9 cellular contexts compared by ENCODE assay signal in the genomic region with DNA sequence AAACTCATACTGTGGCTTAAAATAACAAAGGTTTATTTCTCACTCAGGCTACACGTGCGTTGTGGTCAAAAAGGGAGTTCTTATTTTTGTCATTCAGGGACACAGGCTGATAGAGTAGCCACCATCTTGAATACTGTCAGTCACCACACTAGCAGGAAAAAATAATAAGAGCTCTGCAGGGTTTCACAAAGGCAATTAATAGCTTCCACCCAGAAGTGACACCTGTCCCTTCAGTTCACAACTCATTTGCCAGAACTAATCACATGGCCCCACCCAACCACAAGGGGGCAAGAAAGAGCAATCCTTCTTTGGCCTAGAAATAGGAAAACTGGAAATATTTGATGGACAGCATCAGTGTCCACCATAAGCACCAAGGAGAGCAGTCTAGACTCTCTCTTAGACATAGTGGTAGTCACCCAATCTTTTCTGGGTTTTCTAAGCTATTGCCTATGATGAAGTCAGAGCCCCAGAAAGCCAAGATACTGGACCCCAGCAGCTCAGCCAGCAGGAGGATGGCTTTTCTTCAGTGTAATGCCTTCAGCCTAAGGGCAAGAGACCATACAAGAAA. TPM values are rescaled to one million over a fixed set of nuclear protein-coding genes. Genes with fewer than 3 reads are reported as not detected.
DNase-seq lines count a peak whose midpoint lies in the region; ATAC-seq and TF ChIP-seq lines count a peak whose summit lies in the region.
"Had no signal": no experiment of that assay in that cellular context is flagged by ENCODE, and none has a peak within 500 bp of the region (broad histone marks: within the 10 kb centered on the region; RNA-seq: fewer than 3 reads in every experiment).

No MANE protein-coding gene starts in this region.

- peak; percentile 78 for TF ChIP-seq CTCF in GM20000 (IDR thresholded peaks at IDR 0.05; ENCODE audit: extremely low read depth, missing control alignments)

- DNase-seq in CD4-positive, CD25-positive, alpha-beta regulatory T cell: peak in 2 of 3 donors; percentile 30 to 44
- DNase-seq in GM20000 (ENCODE audit: low spot score) (peak; percentile 62), NCI-H526 treated with DMSO at 0.1 percent for 48 hours (lab: John Stamatoyannopoulos, UW) (peak; percentile 43), kidney tubule cell (ENCODE audit: low spot score) (peak; percentile 68), NCI-H226 (no peak)
- peak; percentile 65 for DNase-seq in activated naive CD4-positive, alpha-beta T cell treated with anti-CD3 and anti-CD28 coated beads, Interleukin-2, amount 10 ng/mL, durations not matched to agents 7 days and 5 days

- peaks cover 0 to 2% (median 0%) of the 10 kb centered on the region in 7 donors for H3K9me3 Mint-ChIP-seq in CD4-positive, CD25-positive, alpha-beta regulatory T cell
- no peaks in the 10 kb centered on the region for H3K9me3 Mint-ChIP-seq in activated naive CD4-positive, alpha-beta T cell treated with anti-CD3 and anti-CD28 coated beads, Interleukin-2, amount 10 ng/mL, durations not matched to agents 7 days and 5 days

- no peak overlapping the region for H3K27ac Mint-ChIP-seq in CD4-positive, CD25-positive, alpha-beta regulatory T cell
- H3K27ac Mint-ChIP-seq in activated naive CD4-positive, alpha-beta T cell treated with anti-CD3 and anti-CD28 coated beads, Interleukin-2, amount 10 ng/mL, durations not matched to agents 7 days and 5 days: no peak overlapping the region

- H3K27me3 Mint-ChIP-seq in CD4-positive, CD25-positive, alpha-beta regulatory T cell: peaks cover 67% of the 10 kb centered on the region
- H3K27me3 Mint-ChIP-seq in activated naive CD4-positive, alpha-beta T cell treated with anti-CD3 and anti-CD28 coated beads, Interleukin-2, amount 10 ng/mL, durations not matched to agents 7 days and 5 days: peaks cover 84% of the 10 kb centered on the region

- peaks cover 20% of the 10 kb centered on the region for H3K4me1 ChIP-seq in CD4-positive, CD25-positive, alpha-beta regulatory T cell (ENCODE audit: control insufficient read depth, insufficient read depth, low read length, poor library complexity, severe bottlenecking)

- H3K4me1 Mint-ChIP-seq in CD4-positive, CD25-positive, alpha-beta regulatory T cell: peaks cover 3 to 17% (median 6%) of the 10 kb centered on the region in 4 donors
- H3K4me1 Mint-ChIP-seq in activated naive CD4-positive, alpha-beta T cell treated with anti-CD3 and anti-CD28 coated beads, Interleukin-2, amount 10 ng/mL, durations not matched to agents 7 days and 5 days: peaks cover 12% of the 10 kb centered on the region

- CTCF ChIA-PET in activated naive CD4-positive, alpha-beta T cell treated with anti-CD3 and anti-CD28 coated beads, Interleukin-2, amount 10 ng/mL, durations not matched to agents 7 days and 5 days (lab: Charles Lee): interaction anchor here (0.6 to 11.6 kb wide), 28 partner anchors 10 to 490 kb away, joined by 3 to 264 read pairs (median 5); a partner anchor contains a TSS

- H3K27me3 ChIP-seq in CD4-positive, CD25-positive, alpha-beta regulatory T cell (ENCODE audit: control insufficient read depth, insufficient read depth, low read length): peaks cover 25% of the 10 kb centered on the region

- H3K36me3 Mint-ChIP-seq in CD4-positive, CD25-positive, alpha-beta regulatory T cell: no peaks in the 10 kb centered on the region
- H3K36me3 Mint-ChIP-seq in activated naive CD4-positive, alpha-beta T cell treated with anti-CD3 and anti-CD28 coated beads, Interleukin-2, amount 10 ng/mL, durations not matched to agents 7 days and 5 days: no peaks in the 10 kb centered on the region

- H3K27ac ChIP-seq in CD4-positive, CD25-positive, alpha-beta regulatory T cell (ENCODE audit: insufficient read depth, low read length, poor library complexity, severe bottlenecking): no peak overlapping the region

- no peak overlapping the region for H3K4me3 Mint-ChIP-seq in CD4-positive, CD25-positive, alpha-beta regulatory T cell
- no peak overlapping the region for H3K4me3 Mint-ChIP-seq in activated naive CD4-positive, alpha-beta T cell treated with anti-CD3 and anti-CD28 coated beads, Interleukin-2, amount 10 ng/mL, durations not matched to agents 7 days and 5 days

- H3K4me3 ChIP-seq in CD4-positive, CD25-positive, alpha-beta regulatory T cell (ENCODE audit: low read depth, low read length): no peak overlapping the region

- H3K36me3 ChIP-seq in CD4-positive, CD25-positive, alpha-beta regulatory T cell (ENCODE audit: control insufficient read depth, insufficient read depth, low read length): no peaks in the 10 kb centered on the region

- H3K9me3 ChIP-seq in CD4-positive, CD25-positive, alpha-beta regulatory T cell (ENCODE audit: control insufficient read depth in 2 of 2, low read length in 2 of 2): no peaks in the 10 kb centered on the region

- no peak for ATAC-seq in CD4-positive, CD25-positive, alpha-beta regulatory T cell (ENCODE audit: low read depth in 2 of 2)
- ATAC-seq in HG02973 (IDR thresholded peaks at IDR 0.05; ENCODE audit: unreplicated experiment): no peak
- ATAC-seq in GM18858 (IDR thresholded peaks at IDR 0.05; ENCODE audit: unreplicated experiment): no peak

RNA-seq across cellular contexts. Expression of a gene that starts 8.2 kb away (rescaled TPM):
- total RNA-seq in CD4-positive, CD25-positive, alpha-beta regulatory T cell: not detected
- polyA plus RNA-seq in CD4-positive, CD25-positive, alpha-beta regulatory T cell: not detected
- total RNA-seq: T-helper 1 cell treated with Interleukin-12 subunit alpha and Interleukin-12 subunit beta and Interleukin-4 antibody, amounts not matched to agents 30 ng/mL and 1 ng/mL, for 36 hours had no signal

RNA-seq across cellular contexts. Expression of a gene that starts 14.5 kb away (rescaled TPM):
- total RNA-seq in CD4-positive, CD25-positive, alpha-beta regulatory T cell: not detected
- not detected for polyA plus RNA-seq in CD4-positive, CD25-positive, alpha-beta regulatory T cell
- total RNA-seq: T-helper 1 cell treated with Interleukin-12 subunit alpha and Interleukin-12 subunit beta and Interleukin-4 antibody, amounts not matched to agents 30 ng/mL and 1 ng/mL, for 36 hours had no signal

RNA-seq across cellular contexts. Expression of a gene that starts 26.1 kb away (rescaled TPM):
- 27.5 TPM for total RNA-seq in CD4-positive, CD25-positive, alpha-beta regulatory T cell
- polyA plus RNA-seq in CD4-positive, CD25-positive, alpha-beta regulatory T cell: 10 to 100 TPM; 20.2 to 34.6 (median 27.6) TPM

RNA-seq across cellular contexts. Expression of a gene that starts 35.8 kb away (rescaled TPM):
- 29.2 TPM for total RNA-seq in CD4-positive, CD25-positive, alpha-beta regulatory T cell
- 100 to 1,000 TPM in 1 of 4 donors, 10 to 100 TPM in 3; 87.3 to 102 (median 92.2) TPM for polyA plus RNA-seq in CD4-positive, CD25-positive, alpha-beta regulatory T cell

RNA-seq across cellular contexts. Expression of a gene that starts 47.9 kb away (rescaled TPM):
- total RNA-seq in CD4-positive, CD25-positive, alpha-beta regulatory T cell: 2.3 TPM
- under 1 TPM in 3 of 4 donors, not detected in 1; 0.34 to 0.65 (median 0.35) TPM for polyA plus RNA-seq in CD4-positive, CD25-positive, alpha-beta regulatory T cell
